In genomic region chr9:99187311-99187710, GRCh38 we compare ENCODE assay signal across 19 cellular contexts.
"Had no signal": no experiment of that assay in that cellular context is flagged by ENCODE, and none has a peak within 500 bp of the region (broad histone marks: within the 10 kb centered on the region; RNA-seq: fewer than 3 reads in every experiment).

No MANE protein-coding gene starts in this region.

- H3K27ac ChIP-seq: brain microvascular endothelial cell, foreskin keratinocyte, transverse colon, vagina had no signal

- H3K4me3 ChIP-seq: transverse colon, vagina had no signal

- H3K27me3 Mint-ChIP-seq: activated naive CD8-positive, alpha-beta T cell treated with anti-CD3 and anti-CD28 coated beads, Interleukin-2, amount 10 ng/mL, durations not matched to agents 7 days and 5 days had no signal

- H3K36me3 ChIP-seq: brain microvascular endothelial cell, transverse colon, vagina had no signal

- H3K9me3 ChIP-seq: transverse colon, vagina had no signal

- H3K27me3 ChIP-seq: brain microvascular endothelial cell, transverse colon, vagina had no signal

- DNase-seq: activated CD4-positive, alpha-beta T cell treated with anti-CD3 and anti-CD28 coated beads, Interleukin-2, amount 50 U/mL, for 1 hour; activated CD8-positive, alpha-beta memory T cell treated with anti-CD3 and anti-CD28 coated beads for 24 hours; activated naive CD4-positive, alpha-beta T cell; activated naive CD8-positive, alpha-beta T cell treated with anti-CD3 and anti-CD28 coated beads, Interleukin-2, amount 10 ng/mL, durations not matched to agents 7 days and 5 days; anterior cingulate cortex; brain microvascular endothelial cell; effector CD8-positive, alpha-beta T cell; foreskin keratinocyte; glutamatergic neuron; kidney glomerular epithelial cell; occipital lobe; stimulated activated CD4-positive, alpha-beta T cell treated with anti-CD3 and anti-CD28 coated beads, Interleukin-15, amount 100 ng/mL, for 24 hours; stimulated activated CD4-positive, alpha-beta T cell treated with anti-CD3 and anti-CD28 coated beads, Interleukin-4, amount 100 ng/mL, for 1 hour; stimulated activated naive CD8-positive, alpha-beta T cell treated with anti-CD3 and anti-CD28 coated beads, Interleukin-15, Interleukin-2, amounts not matched to agents 100 U/mL and 50 U/mL, for 24 hours; transverse colon had no signal

- H3K4me3 Mint-ChIP-seq: activated naive CD8-positive, alpha-beta T cell treated with anti-CD3 and anti-CD28 coated beads, Interleukin-2, amount 10 ng/mL, durations not matched to agents 7 days and 5 days; central memory CD8-positive, alpha-beta T cell; nephron had no signal

- ATAC-seq: activated CD4-positive, CD25-positive, alpha-beta regulatory T cell treated with anti-CD3 and anti-CD28 coated beads, Interleukin-2, amount 50 U/mL, for 24 hours; foreskin keratinocyte; stimulated activated naive CD8-positive, alpha-beta T cell treated with anti-CD3 and anti-CD28 coated beads, Interleukin-15, Interleukin-2, amounts not matched to agents 100 U/mL and 50 U/mL, for 24 hours had no signal

- H3K4me1 ChIP-seq: foreskin keratinocyte had no signal

- H3K36me3 Mint-ChIP-seq: activated naive CD8-positive, alpha-beta T cell treated with anti-CD3 and anti-CD28 coated beads, Interleukin-2, amount 10 ng/mL, durations not matched to agents 7 days and 5 days had no signal

- H3K27ac Mint-ChIP-seq: activated naive CD8-positive, alpha-beta T cell treated with anti-CD3 and anti-CD28 coated beads, Interleukin-2, amount 10 ng/mL, durations not matched to agents 7 days and 5 days; nephron had no signal

- H3K9me3 Mint-ChIP-seq: activated naive CD8-positive, alpha-beta T cell treated with anti-CD3 and anti-CD28 coated beads, Interleukin-2, amount 10 ng/mL, durations not matched to agents 7 days and 5 days; central memory CD8-positive, alpha-beta T cell; nephron had no signal
